Comparison of ENCODE assay signal across 8 cellular contexts in genomic region chr3:99789322-99789721, GRCh38. TPM values are rescaled to one million over a fixed set of nuclear protein-coding genes. Genes with fewer than 3 reads are reported as not detected.
DNase-seq lines count a peak whose midpoint lies in the region; ATAC-seq and TF ChIP-seq lines count a peak whose summit lies in the region.

No MANE protein-coding gene starts in this region.

- POLR2A ChIA-PET in activated naive CD8-positive, alpha-beta T cell treated with anti-CD3 and anti-CD28 coated beads, Interleukin-2, amount 10 ng/mL, durations not matched to agents 7 days and 5 days (lab: Charles Lee) = no interaction called here

- no peak for TF ChIP-seq POLR2A in esophagus muscularis mucosa (IDR thresholded peaks at IDR 0.05; ENCODE audit: low read depth)

- no peaks in the 10 kb centered on the region for H3K36me3 Mint-ChIP-seq in activated naive CD8-positive, alpha-beta T cell treated with anti-CD3 and anti-CD28 coated beads, Interleukin-2, amount 10 ng/mL, durations not matched to agents 7 days and 5 days
- no peaks in the 10 kb centered on the region for H3K36me3 Mint-ChIP-seq in activated naive CD8-positive, alpha-beta T cell treated with anti-CD3 and anti-CD28 coated beads for 36 hours
- H3K36me3 Mint-ChIP-seq in nephron progenitor cell (ENCODE audit: low read depth) = no peaks in the 10 kb centered on the region

- intact Hi-C loops in esophagus muscularis mucosa (cut with DNase I) = no loop called here

- peak overlapping the region; percentile 21 for H3K9ac ChIP-seq in SK-N-MC (ENCODE audit: insufficient read length)

- H3K4me3 ChIP-seq in SK-N-MC (peak overlapping the region; percentile 44; the same call in 1 of the 2 replicates), esophagus muscularis mucosa (no peak overlapping the region)

- no peak for TF ChIP-seq EP300 in esophagus muscularis mucosa (IDR thresholded peaks at IDR 0.05)

- H3K27me3 ChIP-seq in esophagus muscularis mucosa = no peaks in the 10 kb centered on the region

- peaks cover 0 to 18% (median 9%) of the 10 kb centered on the region in 4 donors for H3K4me1 ChIP-seq in esophagus muscularis mucosa

- H3K9me3 Mint-ChIP-seq in activated naive CD8-positive, alpha-beta T cell treated with anti-CD3 and anti-CD28 coated beads, Interleukin-2, amount 10 ng/mL, durations not matched to agents 7 days and 5 days = no peaks in the 10 kb centered on the region
- no peaks in the 10 kb centered on the region for H3K9me3 Mint-ChIP-seq in activated naive CD8-positive, alpha-beta T cell treated with anti-CD3 and anti-CD28 coated beads for 36 hours
- no peaks in the 10 kb centered on the region for H3K9me3 Mint-ChIP-seq in nephron progenitor cell

- no peak overlapping the region for H3K27ac Mint-ChIP-seq in activated naive CD8-positive, alpha-beta T cell treated with anti-CD3 and anti-CD28 coated beads, Interleukin-2, amount 10 ng/mL, durations not matched to agents 7 days and 5 days
- H3K27ac Mint-ChIP-seq in activated naive CD8-positive, alpha-beta T cell treated with anti-CD3 and anti-CD28 coated beads for 36 hours = no peak overlapping the region
- H3K27ac Mint-ChIP-seq in nephron progenitor cell = no peak overlapping the region

- H3K27me3 Mint-ChIP-seq in activated naive CD8-positive, alpha-beta T cell treated with anti-CD3 and anti-CD28 coated beads, Interleukin-2, amount 10 ng/mL, durations not matched to agents 7 days and 5 days = peaks cover 40% of the 10 kb centered on the region
- H3K27me3 Mint-ChIP-seq in activated naive CD8-positive, alpha-beta T cell treated with anti-CD3 and anti-CD28 coated beads for 36 hours = peaks cover 15% of the 10 kb centered on the region
- H3K27me3 Mint-ChIP-seq in nephron progenitor cell (ENCODE audit: low read depth, poor library complexity) = no peaks in the 10 kb centered on the region

- DNase-seq in activated naive CD8-positive, alpha-beta T cell treated with anti-CD3 and anti-CD28 coated beads, Interleukin-2, amount 10 ng/mL, durations not matched to agents 7 days and 5 days = no peak
- DNase-seq in activated naive CD8-positive, alpha-beta T cell treated with anti-CD3 and anti-CD28 coated beads for 36 hours = no peak
- peak; percentile 63 for DNase-seq in HT1080 (ENCODE audit: low read depth)
- DNase-seq in SK-N-MC (ENCODE audit: low read depth, low spot score) = no peak
- DNase-seq in esophagus muscularis mucosa (ENCODE audit: extremely low spot score) = no peak
- DNase-seq in nephron progenitor cell = peak; percentile 23

- no peaks in the 10 kb centered on the region for H3K4me1 Mint-ChIP-seq in activated naive CD8-positive, alpha-beta T cell treated with anti-CD3 and anti-CD28 coated beads, Interleukin-2, amount 10 ng/mL, durations not matched to agents 7 days and 5 days
- H3K4me1 Mint-ChIP-seq in activated naive CD8-positive, alpha-beta T cell treated with anti-CD3 and anti-CD28 coated beads for 36 hours = no peaks in the 10 kb centered on the region
- H3K4me1 Mint-ChIP-seq in nephron progenitor cell = no peaks in the 10 kb centered on the region

- ATAC-seq in activated naive CD8-positive, alpha-beta T cell treated with anti-CD3 and anti-CD28 coated beads, Interleukin-2, amount 10 ng/mL, durations not matched to agents 7 days and 5 days (ENCODE audit: low read depth) = peak; percentile 73
- ATAC-seq in GM21619 (IDR thresholded peaks at IDR 0.05; ENCODE audit: unreplicated experiment) = peak; percentile 87
- no peak for ATAC-seq in HG02970 (IDR thresholded peaks at IDR 0.05; ENCODE audit: low FRiP score, unreplicated experiment)

- WGBS in esophagus muscularis mucosa = 14% methylated on average over 2 of the region's 2 CpGs

- no peaks in the 10 kb centered on the region for H3K9me3 ChIP-seq in SK-N-MC (ENCODE audit: low read depth, low read length)
- no peaks in the 10 kb centered on the region for H3K9me3 ChIP-seq in esophagus muscularis mucosa

- H3K4me3 Mint-ChIP-seq in activated naive CD8-positive, alpha-beta T cell treated with anti-CD3 and anti-CD28 coated beads, Interleukin-2, amount 10 ng/mL, durations not matched to agents 7 days and 5 days = no peak overlapping the region
- no peak overlapping the region for H3K4me3 Mint-ChIP-seq in activated naive CD8-positive, alpha-beta T cell treated with anti-CD3 and anti-CD28 coated beads for 36 hours
- H3K4me3 Mint-ChIP-seq in nephron progenitor cell = no peak overlapping the region

- H3K27ac ChIP-seq in SK-N-MC (no peak overlapping the region), esophagus muscularis mucosa (replicated peaks in 1 of 4) (no peak overlapping the region)

- TF ChIP-seq CTCF in esophagus muscularis mucosa (IDR thresholded peaks at IDR 0.05) (peak; percentile 52 to 69 (median 61)), nephron progenitor cell (IDR thresholded peaks at IDR 0.05) (peak; percentile 68)

- H3K36me3 ChIP-seq in SK-N-MC (ENCODE audit: insufficient read depth, low read length) = no peaks in the 10 kb centered on the region
- peaks cover 0 to 3% (median 0%) of the 10 kb centered on the region in 4 donors for H3K36me3 ChIP-seq in esophagus muscularis mucosa

RNA-seq across cellular contexts. Expression of gene CMSS1, which starts 28.3 kb away (rescaled TPM):
- total RNA-seq in activated naive CD8-positive, alpha-beta T cell treated with anti-CD3 and anti-CD28 coated beads, Interleukin-2, amount 10 ng/mL, durations not matched to agents 7 days and 5 days = 10 to 100 TPM; 24.2 to 31.8 TPM
- total RNA-seq in activated naive CD8-positive, alpha-beta T cell treated with anti-CD3 and anti-CD28 coated beads for 36 hours = 100 to 1,000 TPM; 121 to 122 TPM
- 53.2 and 59.1 TPM in 2 replicates for total RNA-seq in HT1080 (2014; rRNA removed; shearing (Covaris generic))
- polyA plus RNA-seq in HT1080 (2015; cell fraction: cytosol; rRNA removed) = 59.4 and 62.0 TPM in 2 replicates
- polyA plus RNA-seq in HT1080 (2015; cell fraction: nucleus; rRNA removed) = 32.6 and 44.8 TPM in 2 replicates
- 10 to 100 TPM; 11.2 to 16.3 (median 14.1) TPM for total RNA-seq in esophagus muscularis mucosa

Comparison
In these comparisons a context has a peak if more than half of its experiments do, and no peak if none do; other contexts are left out.
1. DNase-seq: peak in HT1080 (single experiment) and nephron progenitor cell (single experiment); none in activated naive CD8-positive, alpha-beta T cell treated with anti-CD3 and anti-CD28 coated beads, Interleukin-2, amount 10 ng/mL, durations not matched to agents 7 days and 5 days (single experiment), activated naive CD8-positive, alpha-beta T cell treated with anti-CD3 and anti-CD28 coated beads for 36 hours (single experiment), SK-N-MC (single experiment) and esophagus muscularis mucosa (single experiment).